19 cellular contexts compared by ENCODE assay signal in the genomic region with DNA sequence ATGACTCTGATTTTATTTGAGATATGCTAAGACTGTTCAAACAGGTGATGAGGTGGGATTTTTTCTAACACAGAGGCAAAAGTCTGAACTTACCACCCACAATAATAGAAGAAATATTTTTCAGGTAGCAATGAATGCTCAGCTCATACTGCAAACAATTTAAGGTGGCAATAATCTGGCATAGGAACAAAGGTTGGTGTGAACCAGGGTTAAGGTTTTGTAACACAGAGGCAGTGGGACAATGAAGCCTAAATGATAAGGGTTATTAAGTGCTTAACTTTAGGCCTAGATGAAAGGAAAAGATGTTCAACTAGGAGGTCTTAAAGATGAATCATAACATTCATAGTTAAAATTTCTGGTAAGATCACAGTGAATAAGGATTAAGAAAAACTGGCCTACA. TPM values are rescaled to one million over a fixed set of nuclear protein-coding genes. Genes with fewer than 3 reads are reported as not detected.
DNase-seq lines count a peak whose midpoint lies in the region; ATAC-seq, FAIRE-seq and TF ChIP-seq lines count a peak whose summit lies in the region.
"Had no signal": no experiment of that assay in that cellular context is flagged by ENCODE, and none has a peak within 500 bp of the region (broad histone marks: within the 10 kb centered on the region; RNA-seq: fewer than 3 reads in every experiment).

No MANE protein-coding gene starts in this region.

- no peaks in the 10 kb centered on the region for H3F3A ChIP-seq in GM23248 (ENCODE audit: insufficient read depth)

- POLR2A ChIA-PET in Caco-2 (lab: Charles Lee) = no interaction called here

- H3K27me3 Mint-ChIP-seq in Caco-2 (ENCODE audit: insufficient read depth, unreplicated experiment) = no peaks in the 10 kb centered on the region
- H3K27me3 Mint-ChIP-seq in memory B cell = no peaks in the 10 kb centered on the region

- peak overlapping the region; percentile 3 for H3K4me2 ChIP-seq in GM23248 (ENCODE audit: unreplicated experiment)
- H3K4me2 ChIP-seq: A549 had no signal

- no peaks in the 10 kb centered on the region for H3K9me2 ChIP-seq in GM23248 (ENCODE audit: insufficient read depth)

- BruUV-seq in Caco-2 (replicated peaks; lab: Mats Ljungman, UMichigan) = no TSS peak

- CTCF ChIA-PET in Caco-2 (lab: Charles Lee) = no interaction called here

- peak in 1 of 2 experiments; percentile 50 for DNase-seq in Caco-2
- no peak for DNase-seq in GM23248
- DNase-seq in memory B cell (ENCODE audit: low spot score in 2 of 2) = no peak
- DNase-seq in small intestine = peak; percentile 27
- no peak for DNase-seq in DMS114 treated with DMSO at 0.1 percent for 48 hours (lab: John Stamatoyannopoulos, UW; ENCODE audit: unreplicated experiment)
- DNase-seq in COR-L47 (lab: John Stamatoyannopoulos, UW) = no peak
- no peak for DNase-seq in GM12891 (ENCODE audit: insufficient read length, low spot score)
- DNase-seq: Calu3; CD8-positive, alpha-beta memory T cell; DMS 273 treated with DMSO at 0.1 percent for 48 hours; DMS79; EL; GOT3; H9; IMR-90; KBM-7 had no signal

- H3K9me3 ChIP-seq in Caco-2 (no peaks in the 10 kb centered on the region), GM23248 (ENCODE audit: low read depth) (no peaks in the 10 kb centered on the region), small intestine (ENCODE audit: control insufficient read depth, low read depth) (no peaks in the 10 kb centered on the region)
- H3K9me3 ChIP-seq: A549 had no signal

- no peaks in the 10 kb centered on the region for H3K27me3 ChIP-seq in Caco-2 (replicated peaks; ENCODE audit: control insufficient read depth, insufficient read depth, low read length)
- H3K27me3 ChIP-seq in GM23248 (replicated peaks; ENCODE audit: insufficient read depth) = no peaks in the 10 kb centered on the region
- H3K27me3 ChIP-seq in small intestine (ENCODE audit: control insufficient read depth in 2 of 2, insufficient read depth in 2 of 2, low read length in 2 of 2) = no peaks in the 10 kb centered on the region

- no peak for ATAC-seq in memory B cell (ENCODE audit: low read depth)
- ATAC-seq: A549 had no signal

- H3K27ac ChIP-seq in GM23248 (no peak overlapping the region), small intestine (ENCODE audit: low read depth in 1 of 2, low read length in 1 of 2) (no peak overlapping the region)
- H3K27ac ChIP-seq: A549 had no signal

- H3K36me3 Mint-ChIP-seq in Caco-2 (ENCODE audit: insufficient read depth, unreplicated experiment) (peaks cover 12% of the 10 kb centered on the region), memory B cell (peaks cover 23% of the 10 kb centered on the region)

- TF ChIP-seq CTCF in Caco-2 (IDR thresholded peaks at IDR 0.05; ENCODE audit: insufficient read depth in 1 of 2, low read depth in 1 of 2, low read length in 1 of 2, severe bottlenecking in 1 of 2, unreplicated experiment in 1 of 2) = no peak

- no peak overlapping the region for H2AFZ ChIP-seq in GM23248

- H3K4me1 Mint-ChIP-seq in Caco-2 (ENCODE audit: low read depth, unreplicated experiment) (peaks cover 21% of the 10 kb centered on the region), memory B cell (peaks cover 20% of the 10 kb centered on the region)

- H3K4me3 ChIP-seq in Caco-2 (ENCODE audit: low read depth, low read length) (no peak overlapping the region), GM23248 (no peak overlapping the region), small intestine (ENCODE audit: low read depth in 1 of 2, low read length in 2 of 2) (no peak overlapping the region)
- H3K4me3 ChIP-seq: A549 had no signal

- peaks cover 9% of the 10 kb centered on the region; the same call in 1 of the 2 replicates for H4K20me1 ChIP-seq in GM23248 (ENCODE audit: insufficient read depth)

- no peaks in the 10 kb centered on the region for H3K36me3 ChIP-seq in Caco-2 (ENCODE audit: control insufficient read depth, insufficient read depth, low read length)
- H3K36me3 ChIP-seq in GM23248 (ENCODE audit: low read depth) = no peaks in the 10 kb centered on the region
- H3K36me3 ChIP-seq in small intestine (ENCODE audit: control insufficient read depth in 2 of 2, insufficient read depth in 2 of 2, low read length in 2 of 2) = no peaks in the 10 kb centered on the region

- H3K9me3 Mint-ChIP-seq in Caco-2 (ENCODE audit: unreplicated experiment) = no peaks in the 10 kb centered on the region
- H3K9me3 Mint-ChIP-seq in memory B cell = no peaks in the 10 kb centered on the region
- H3K9me3 Mint-ChIP-seq: CD8-positive, alpha-beta memory T cell had no signal

- no peak for TF ChIP-seq POLR2A in GM12891 (IDR thresholded peaks at IDR 0.05; ENCODE audit: low read depth, low read length)

- H3K27ac Mint-ChIP-seq in Caco-2 (ENCODE audit: unreplicated experiment) = no peak overlapping the region
- H3K27ac Mint-ChIP-seq in memory B cell = peak overlapping the region; percentile 0

- intact Hi-C loops in Caco-2 (cut with micrococcal nuclease; ENCODE audit: unreplicated experiment) = no loop called here

- no peak overlapping the region for H3K9ac ChIP-seq in GM23248

- FAIRE-seq in small intestine (lab: Jason Lieb, UNC) = no peak
- no peak for FAIRE-seq in GM12891 (lab: Jason Lieb, UNC)
- FAIRE-seq: A549, G401.6 had no signal

- H3K4me1 ChIP-seq in Caco-2 = peaks cover 45% of the 10 kb centered on the region
- H3K4me1 ChIP-seq in GM23248 (ENCODE audit: insufficient read depth) = peaks cover 33% of the 10 kb centered on the region
- H3K4me1 ChIP-seq in small intestine (ENCODE audit: control insufficient read depth in 2 of 2, insufficient read depth in 1 of 2, low read depth in 1 of 2, low read length in 1 of 2) = peaks cover 5% of the 10 kb centered on the region in 2 donors

- H3K79me2 ChIP-seq in GM23248 (ENCODE audit: insufficient read depth) = peaks cover 99% of the 10 kb centered on the region

- H3K4me3 Mint-ChIP-seq in Caco-2 (ENCODE audit: unreplicated experiment) = peak overlapping the region; percentile 13
- no peak overlapping the region for H3K4me3 Mint-ChIP-seq in memory B cell
- H3K4me3 Mint-ChIP-seq: CD14-positive monocyte, H9 had no signal

- in situ Hi-C loops in GM23248 (cut with MboI) = no loop called here

TF ChIP-seq in GM12891, 5 proteins besides CTCF, POLR2A, EP300 and RAD21:
- TF ChIP-seq SPI1 (IDR thresholded peaks at IDR 0.05; ENCODE audit: low read depth, low read length) (no peak), TAF1 (IDR thresholded peaks at IDR 0.05; ENCODE audit: low read depth, low read length) (no peak), POLR2AphosphoS5 (IDR thresholded peaks at IDR 0.05; ENCODE audit: low read depth, low read length) (no peak), PAX5 (IDR thresholded peaks at IDR 0.05; ENCODE audit: insufficient read depth, low read length, severe bottlenecking) (no peak), POU2F2 (IDR thresholded peaks at IDR 0.05; ENCODE audit: low read depth, low read length) (no peak)

RNA-seq across cellular contexts. Expression of gene ASCC3, which starts 4.9 kb away (rescaled TPM):
- 48.2 and 56.2 TPM in 2 replicates for total RNA-seq in Caco-2 (2022)
- 57.9 and 60.2 TPM in 2 replicates for total RNA-seq in GM23248 (2014; rRNA removed; shearing (Covaris generic))
- 48.2 and 49.1 TPM in 2 replicates for polyA plus RNA-seq in GM23248 (2016; fragmentation: Nextera tagmentation; extraction: Ambion mirVana)
- polyA plus RNA-seq in small intestine = 10 to 100 TPM in 1 of 3 donors, 1 to 10 TPM in 2; 6.8 to 18.1 (median 9.2) TPM
- polyA plus RNA-seq in GM12891 (2012; ENCODE audit: low read depth, missing spikeins) = 23.4 TPM
